In the genomic region with DNA sequence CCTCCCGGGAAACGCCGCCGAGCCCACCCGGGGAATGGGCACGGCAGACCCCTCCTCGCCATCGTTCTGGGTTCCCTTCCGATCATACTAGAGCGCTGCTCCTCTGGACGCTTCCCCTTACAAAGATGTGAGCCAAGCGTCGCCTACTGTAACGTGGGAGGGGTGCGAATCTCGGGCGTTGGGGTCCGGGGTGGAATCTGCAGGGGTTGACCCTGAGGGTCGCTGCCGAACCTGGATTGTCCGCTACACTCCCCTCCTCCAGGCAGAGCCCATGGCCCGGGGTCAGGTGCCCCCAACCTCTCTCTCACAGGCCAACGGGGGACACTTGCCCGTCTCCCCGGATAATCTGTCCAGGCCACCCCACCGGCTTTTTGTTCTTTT, we compare ENCODE assay signal across 10 cellular contexts. TPM values are rescaled to one million over a fixed set of nuclear protein-coding genes. Genes with fewer than 3 reads are reported as not detected.
A peak's percentile ranks its signal among the peaks of the same experiment; 100 is the strongest.
DNase-seq lines count a peak whose midpoint lies in the region; ATAC-seq and TF ChIP-seq lines count a peak whose summit lies in the region.
"Had no signal": no experiment of that assay in that cellular context is flagged by ENCODE, and none has a peak within 500 bp of the region (broad histone marks: within the 10 kb centered on the region; RNA-seq: fewer than 3 reads in every experiment).

No MANE protein-coding gene starts in this region.

- H3K4me1 ChIP-seq in right lobe of liver (peaks cover 0 to 27% (median 3%) of the 10 kb centered on the region in 4 donors), testis (peaks cover 14% of the 10 kb centered on the region), adrenal gland (replicated peaks in 1 of 2) (peaks cover 14 to 35% of the 10 kb centered on the region in 2 donors), Caco-2 (peaks cover 14% of the 10 kb centered on the region)

- no peaks in the 10 kb centered on the region for H3K9me3 Mint-ChIP-seq in activated CD4-positive, alpha-beta T cell treated with anti-CD3 and anti-CD28 coated beads, Interleukin-2, amount 10 ng/mL, durations not matched to agents 24 days and 14 days
- H3K9me3 Mint-ChIP-seq in Caco-2 (ENCODE audit: unreplicated experiment), result no peaks in the 10 kb centered on the region

- in situ Hi-C loops in astrocyte of the spinal cord (cut with HindIII; ENCODE audit: low sequenced_read_pairs), result no loop called here

- DNase-seq in activated CD4-positive, alpha-beta T cell treated with anti-CD3 and anti-CD28 coated beads, Interleukin-2, amount 10 ng/mL, durations not matched to agents 24 days and 14 days, result no peak
- no peak for DNase-seq in activated CD4-positive, alpha-beta T cell treated with anti-CD3 and anti-CD28 coated beads for 1 hour
- DNase-seq in astrocyte of the spinal cord (ENCODE audit: low read depth, low spot score) (no peak), right lobe of liver (peak in 1 of 3 donors; percentile 50), testis (no peak), adrenal gland (no peak), Caco-2 (no peak)
- DNase-seq: effector CD8-positive, alpha-beta T cell had no signal

- H3K4me3 Mint-ChIP-seq in activated CD4-positive, alpha-beta T cell treated with anti-CD3 and anti-CD28 coated beads, Interleukin-2, amount 10 ng/mL, durations not matched to agents 24 days and 14 days, result peak overlapping the region; percentile 71
- no peak overlapping the region for H3K4me3 Mint-ChIP-seq in Caco-2 (ENCODE audit: unreplicated experiment)

- H3K36me3 Mint-ChIP-seq in activated CD4-positive, alpha-beta T cell treated with anti-CD3 and anti-CD28 coated beads, Interleukin-2, amount 10 ng/mL, durations not matched to agents 24 days and 14 days (ENCODE audit: low read depth), result peaks cover 7% of the 10 kb centered on the region
- H3K36me3 Mint-ChIP-seq in Caco-2 (ENCODE audit: insufficient read depth, unreplicated experiment), result no peaks in the 10 kb centered on the region

- intact Hi-C loops in activated CD4-positive, alpha-beta T cell treated with anti-CD3 and anti-CD28 coated beads, Interleukin-2, amount 10 ng/mL, durations not matched to agents 24 days and 14 days (cut with micrococcal nuclease), result no loop called here
- intact Hi-C loops in right lobe of liver (cut with DNase I) (no loop called here), testis (cut with DNase I; ENCODE audit: low total_unique reads) (no loop called here), adrenal gland (cut with DNase I) (no loop called here), Caco-2 (cut with micrococcal nuclease; ENCODE audit: unreplicated experiment) (no loop called here)

- no peak overlapping the region for H3K27ac Mint-ChIP-seq in activated CD4-positive, alpha-beta T cell treated with anti-CD3 and anti-CD28 coated beads, Interleukin-2, amount 10 ng/mL, durations not matched to agents 24 days and 14 days
- H3K27ac Mint-ChIP-seq in Caco-2 (ENCODE audit: unreplicated experiment), result no peak overlapping the region

- no peaks in the 10 kb centered on the region for H3K27me3 Mint-ChIP-seq in activated CD4-positive, alpha-beta T cell treated with anti-CD3 and anti-CD28 coated beads, Interleukin-2, amount 10 ng/mL, durations not matched to agents 24 days and 14 days
- H3K27me3 Mint-ChIP-seq in Caco-2 (ENCODE audit: insufficient read depth, unreplicated experiment), result no peaks in the 10 kb centered on the region

- H3K27ac ChIP-seq in right lobe of liver (peak overlapping the region in 2 of 3 donors; percentile 70 to 79), testis (no peak overlapping the region), adrenal gland (no peak overlapping the region)
- H3K27ac ChIP-seq: SK-N-MC had no signal

- TF ChIP-seq POLR2A in right lobe of liver (IDR thresholded peaks at IDR 0.05) (no peak), testis (IDR thresholded peaks at IDR 0.05) (no peak), adrenal gland (IDR thresholded peaks at IDR 0.05) (no peak), GM18505 (IDR thresholded peaks at IDR 0.05; ENCODE audit: borderline replicate concordance, extremely low read depth, insufficient read depth, insufficient read length) (no peak)

- peaks cover 38% of the 10 kb centered on the region for H3K4me1 Mint-ChIP-seq in activated CD4-positive, alpha-beta T cell treated with anti-CD3 and anti-CD28 coated beads, Interleukin-2, amount 10 ng/mL, durations not matched to agents 24 days and 14 days
- H3K4me1 Mint-ChIP-seq in Caco-2 (ENCODE audit: low read depth, unreplicated experiment), result no peaks in the 10 kb centered on the region

- WGBS in right lobe of liver (ENCODE audit: insufficient coverage, low coverage, low lambda C conversion rate, missing lambda C conversion rate), result 9% methylated on average over 8 of the region's 26 CpGs
- WGBS in testis, 2 donors, result 1 to 21% methylated on average over 6 to 15 of the region's 26 CpGs
- WGBS in adrenal gland, 4 donors, result 29 to 46% (median 43%) methylated on average over 20 to 26 of the region's 26 CpGs; no CpG with 5 or more reads in 1 of the 4 donors

- no peak for ATAC-seq in right lobe of liver
- no peak for ATAC-seq in GM18505 (IDR thresholded peaks at IDR 0.05; ENCODE audit: unreplicated experiment)

- H3K27me3 ChIP-seq in right lobe of liver, result no peaks in the 10 kb centered on the region
- no peaks in the 10 kb centered on the region for H3K27me3 ChIP-seq in testis
- H3K27me3 ChIP-seq in adrenal gland, result peaks cover 9% of the 10 kb centered on the region
- no peaks in the 10 kb centered on the region for H3K27me3 ChIP-seq in Caco-2 (replicated peaks; ENCODE audit: control insufficient read depth, insufficient read depth, low read length)

- CTCF ChIA-PET in Caco-2 (lab: Charles Lee), result no interaction called here

- POLR2A ChIA-PET in Caco-2 (lab: Charles Lee), result no interaction called here

- TF ChIP-seq CTCF in astrocyte of the spinal cord (IDR thresholded peaks at IDR 0.05; ENCODE audit: low read depth, low read length) (no peak), right lobe of liver (IDR thresholded peaks at IDR 0.05) (no peak), testis (IDR thresholded peaks at IDR 0.05) (no peak), adrenal gland (IDR thresholded peaks at IDR 0.05) (no peak), Caco-2 (IDR thresholded peaks at IDR 0.05; ENCODE audit: insufficient read depth in 1 of 2, low read depth in 1 of 2, low read length in 1 of 2, severe bottlenecking in 1 of 2, unreplicated experiment in 1 of 2) (no peak)

- H3K9me3 ChIP-seq in right lobe of liver, result no peaks in the 10 kb centered on the region
- H3K9me3 ChIP-seq in testis, result no peaks in the 10 kb centered on the region
- no peaks in the 10 kb centered on the region for H3K9me3 ChIP-seq in adrenal gland (replicated peaks in 1 of 3)
- H3K9me3 ChIP-seq in Caco-2, result no peaks in the 10 kb centered on the region

- no peaks in the 10 kb centered on the region for H3K36me3 ChIP-seq in right lobe of liver
- H3K36me3 ChIP-seq in testis (ENCODE audit: low read depth, missing control alignments), result no peaks in the 10 kb centered on the region
- no peaks in the 10 kb centered on the region for H3K36me3 ChIP-seq in adrenal gland (replicated peaks in 1 of 2)
- H3K36me3 ChIP-seq in Caco-2 (ENCODE audit: control insufficient read depth, insufficient read depth, low read length), result no peaks in the 10 kb centered on the region

- H3K4me3 ChIP-seq in astrocyte of the spinal cord (ENCODE audit: low read depth, low read length) (peak overlapping the region; percentile 33), right lobe of liver (peak overlapping the region; percentile 12 to 44 (median 38)), testis (peak overlapping the region; percentile 21 to 36), adrenal gland (peak overlapping the region in 1 of 4 donors; percentile 31), Caco-2 (ENCODE audit: low read depth, low read length) (no peak overlapping the region)

- no TSS peak for BruUV-seq in Caco-2 (replicated peaks; lab: Mats Ljungman, UMichigan)

RNA-seq across cellular contexts. Expression of a gene that starts 13.8 kb away (rescaled TPM):
- 61.0 and 64.5 TPM in 2 replicates for total RNA-seq in activated CD4-positive, alpha-beta T cell treated with anti-CD3 and anti-CD28 coated beads, Interleukin-2, amount 10 ng/mL, durations not matched to agents 24 days and 14 days
- total RNA-seq in right lobe of liver (10 to 100 TPM in 4 of 6 experiments, 1 to 10 TPM in 2; 9.4 to 16.6 (median 12.0) TPM), testis (10 to 100 TPM; 46.8 to 69.6 TPM), adrenal gland (10 to 100 TPM; 21.7 to 42.9 (median 30.6) TPM), Caco-2 (2022) (16.2 and 18.6 TPM in 2 replicates)
- polyA plus RNA-seq in testis (ENCODE audit: insufficient read depth, low read depth, low replicate concordance) (26.4 TPM), adrenal gland (10 to 100 TPM; 13.7 to 16.0 (median 14.0) TPM)

Comparison
In these comparisons a context has a peak if more than half of its experiments do, and no peak if none do; other contexts are left out.
1. H3K27ac ChIP-seq: peak in right lobe of liver (2 of 3); none in testis (0 of 2) and adrenal gland (0 of 5).